ENCODE assay signal across 1 cellular context in genomic region chr19:43584484-43584883, GRCh38.
TF ChIP-seq lines count a peak whose summit lies in the region.

No MANE protein-coding gene starts in this region.

TF ChIP-seq in GM23338, 12 proteins besides CTCF, POLR2A, EP300 and RAD21:
- TF ChIP-seq ETS1 (IDR thresholded peaks at IDR 0.05): no peak
- no peak for TF ChIP-seq NANOG (IDR thresholded peaks at IDR 0.05; ENCODE audit: borderline replicate concordance)
- no peak for TF ChIP-seq CREB1 (CRISPR knock-in tag; IDR thresholded peaks at IDR 0.05; ENCODE audit: low read depth)
- no peak for TF ChIP-seq POLR2AphosphoS5 (IDR thresholded peaks at IDR 0.05; ENCODE audit: low read depth)
- no peak for TF ChIP-seq ZNF114 (CRISPR knock-in tag; IDR thresholded peaks at IDR 0.05)
- TF ChIP-seq ZNF331 (CRISPR knock-in tag; IDR thresholded peaks at IDR 0.05; ENCODE audit: low read depth): no peak
- no peak for TF ChIP-seq STAT1 (IDR thresholded peaks at IDR 0.05; ENCODE audit: unreplicated experiment)
- TF ChIP-seq JUNB (IDR thresholded peaks at IDR 0.05; ENCODE audit: unreplicated experiment): no peak
- no peak for TF ChIP-seq REST (IDR thresholded peaks at IDR 0.05; ENCODE audit: unreplicated experiment)
- no peak for TF ChIP-seq EZH2 (IDR thresholded peaks at IDR 0.05; ENCODE audit: low read depth, unreplicated experiment)
- TF ChIP-seq, protein P1, sequence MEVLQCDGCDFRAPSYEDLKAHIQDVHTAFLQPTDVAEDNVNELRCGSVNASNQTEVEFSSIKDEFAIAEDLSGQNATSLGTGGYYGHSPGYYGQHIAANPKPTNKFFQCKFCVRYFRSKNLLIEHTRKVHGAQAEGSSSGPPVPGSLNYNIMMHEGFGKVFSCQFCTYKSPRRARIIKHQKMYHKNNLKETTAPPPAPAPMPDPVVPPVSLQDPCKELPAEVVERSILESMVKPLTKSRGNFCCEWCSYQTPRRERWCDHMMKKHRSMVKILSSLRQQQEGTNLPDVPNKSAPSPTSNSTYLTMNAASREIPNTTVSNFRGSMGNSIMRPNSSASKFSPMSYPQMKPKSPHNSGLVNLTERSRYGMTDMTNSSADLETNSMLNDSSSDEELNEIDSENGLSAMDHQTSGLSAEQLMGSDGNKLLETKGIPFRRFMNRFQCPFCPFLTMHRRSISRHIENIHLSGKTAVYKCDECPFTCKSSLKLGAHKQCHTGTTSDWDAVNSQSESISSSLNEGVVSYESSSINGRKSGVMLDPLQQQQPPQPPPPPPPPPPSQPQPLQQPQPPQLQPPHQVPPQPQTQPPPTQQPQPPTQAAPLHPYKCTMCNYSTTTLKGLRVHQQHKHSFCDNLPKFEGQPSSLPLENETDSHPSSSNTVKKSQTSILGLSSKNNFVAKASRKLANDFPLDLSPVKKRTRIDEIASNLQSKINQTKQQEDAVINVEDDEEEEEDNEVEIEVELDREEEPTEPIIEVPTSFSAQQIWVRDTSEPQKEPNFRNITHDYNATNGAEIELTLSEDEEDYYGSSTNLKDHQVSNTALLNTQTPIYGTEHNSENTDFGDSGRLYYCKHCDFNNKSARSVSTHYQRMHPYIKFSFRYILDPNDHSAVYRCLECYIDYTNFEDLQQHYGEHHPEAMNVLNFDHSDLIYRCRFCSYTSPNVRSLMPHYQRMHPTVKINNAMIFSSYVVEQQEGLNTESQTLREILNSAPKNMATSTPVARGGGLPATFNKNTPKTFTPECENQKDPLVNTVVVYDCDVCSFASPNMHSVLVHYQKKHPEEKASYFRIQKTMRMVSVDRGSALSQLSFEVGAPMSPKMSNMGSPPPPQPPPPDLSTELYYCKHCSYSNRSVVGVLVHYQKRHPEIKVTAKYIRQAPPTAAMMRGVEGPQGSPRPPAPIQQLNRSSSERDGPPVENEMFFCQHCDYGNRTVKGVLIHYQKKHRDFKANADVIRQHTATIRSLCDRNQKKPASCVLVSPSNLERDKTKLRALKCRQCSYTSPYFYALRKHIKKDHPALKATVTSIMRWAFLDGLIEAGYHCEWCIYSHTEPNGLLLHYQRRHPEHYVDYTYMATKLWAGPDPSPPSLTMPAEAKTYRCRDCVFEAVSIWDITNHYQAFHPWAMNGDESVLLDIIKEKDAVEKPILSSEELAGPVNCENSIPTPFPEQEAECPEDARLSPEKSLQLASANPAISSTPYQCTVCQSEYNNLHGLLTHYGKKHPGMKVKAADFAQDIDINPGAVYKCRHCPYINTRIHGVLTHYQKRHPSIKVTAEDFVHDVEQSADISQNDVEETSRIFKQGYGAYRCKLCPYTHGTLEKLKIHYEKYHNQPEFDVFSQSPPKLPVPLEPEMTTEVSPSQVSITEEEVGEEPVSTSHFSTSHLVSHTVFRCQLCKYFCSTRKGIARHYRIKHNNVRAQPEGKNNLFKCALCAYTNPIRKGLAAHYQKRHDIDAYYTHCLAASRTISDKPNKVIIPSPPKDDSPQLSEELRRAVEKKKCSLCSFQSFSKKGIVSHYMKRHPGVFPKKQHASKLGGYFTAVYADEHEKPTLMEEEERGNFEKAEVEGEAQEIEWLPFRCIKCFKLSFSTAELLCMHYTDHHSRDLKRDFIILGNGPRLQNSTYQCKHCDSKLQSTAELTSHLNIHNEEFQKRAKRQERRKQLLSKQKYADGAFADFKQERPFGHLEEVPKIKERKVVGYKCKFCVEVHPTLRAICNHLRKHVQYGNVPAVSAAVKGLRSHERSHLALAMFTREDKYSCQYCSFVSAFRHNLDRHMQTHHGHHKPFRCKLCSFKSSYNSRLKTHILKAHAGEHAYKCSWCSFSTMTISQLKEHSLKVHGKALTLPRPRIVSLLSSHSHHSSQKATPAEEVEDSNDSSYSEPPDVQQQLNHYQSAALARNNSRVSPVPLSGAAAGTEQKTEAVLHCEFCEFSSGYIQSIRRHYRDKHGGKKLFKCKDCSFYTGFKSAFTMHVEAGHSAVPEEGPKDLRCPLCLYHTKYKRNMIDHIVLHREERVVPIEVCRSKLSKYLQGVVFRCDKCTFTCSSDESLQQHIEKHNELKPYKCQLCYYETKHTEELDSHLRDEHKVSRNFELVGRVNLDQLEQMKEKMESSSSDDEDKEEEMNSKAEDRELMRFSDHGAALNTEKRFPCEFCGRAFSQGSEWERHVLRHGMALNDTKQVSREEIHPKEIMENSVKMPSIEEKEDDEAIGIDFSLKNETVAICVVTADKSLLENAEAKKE (CRISPR knock-in tag; IDR thresholded peaks at IDR 0.05): no peak
- no peak for TF ChIP-seq EZH2phosphoT487 (IDR thresholded peaks at IDR 0.05; ENCODE audit: unreplicated experiment)
TF ChIP-seq in GM23338: peak in this region for 0.
